25 cellular contexts compared by ENCODE assay signal in the genomic region with DNA sequence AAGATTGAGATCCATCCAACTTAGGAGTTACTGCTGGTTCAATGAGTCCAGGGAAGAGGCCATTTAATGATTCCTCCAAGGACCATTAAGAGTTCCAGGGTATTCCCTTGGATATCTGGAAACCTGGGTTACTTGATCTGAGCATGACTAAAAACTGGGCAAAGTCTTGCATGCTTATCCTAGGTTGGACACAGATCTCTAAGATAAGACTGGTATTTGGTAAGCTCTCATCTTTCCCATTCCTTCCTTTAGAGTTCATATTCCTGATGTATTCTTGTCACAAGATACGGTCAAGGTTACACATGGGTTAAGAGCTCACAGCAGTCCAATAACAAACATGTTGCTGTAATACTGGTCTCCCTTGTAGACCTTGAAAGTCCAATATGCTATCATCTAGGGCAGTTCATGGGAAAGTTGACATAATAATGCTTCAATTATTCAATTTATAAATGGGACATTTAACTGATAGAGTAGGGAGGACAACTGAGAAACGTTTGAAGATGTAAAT.
"Had no signal": no experiment of that assay in that cellular context is flagged by ENCODE, and none has a peak within 500 bp of the region (broad histone marks: within the 10 kb centered on the region; RNA-seq: fewer than 3 reads in every experiment).

No MANE protein-coding gene starts in this region.

- H3K9me3 ChIP-seq: lower lobe of right lung, mucosa of descending colon, pancreas, upper lobe of left lung had no signal

- H3K4me3 Mint-ChIP-seq: activated CD8-positive, alpha-beta T cell treated with anti-CD3 and anti-CD28 coated beads, Interleukin-2, amount 10 ng/mL, durations not matched to agents 7 days and 5 days; activated naive CD8-positive, alpha-beta T cell; activated T-helper 17 cell treated with anti-CD3 and anti-CD28 coated beads, Interleukin-2, amount 50 U/mL, for 72 hours; brain; nephron progenitor cell; stimulated activated naive B cell treated with anti-CD40 and anti-IgM and Interleukin-4, amounts not matched to agents 10 μg/mL and 1 μg/mL and 100 μg/mL, for 72 hours had no signal

- H3K4me1 Mint-ChIP-seq: activated T-helper 17 cell treated with anti-CD3 and anti-CD28 coated beads, Interleukin-2, amount 50 U/mL, for 72 hours; nephron progenitor cell had no signal

- DNase-seq: activated CD4-positive, alpha-beta T cell treated with anti-CD3 and anti-CD28 coated beads for 1 hour; activated CD4-positive, alpha-beta T cell treated with anti-CD3 and anti-CD28 coated beads, Interleukin-2, amount 50 U/mL, for 1 hour; activated CD8-positive, alpha-beta T cell treated with anti-CD3 and anti-CD28 coated beads, Interleukin-2, amount 10 ng/mL, durations not matched to agents 7 days and 5 days; activated naive CD4-positive, alpha-beta T cell; caudate nucleus; dermis blood vessel endothelial cell; effector CD8-positive, alpha-beta T cell; foreskin melanocyte; glutamatergic neuron; hypothalamus; left cardiac atrium; lower lobe of right lung; mesendoderm; mucosa of descending colon; nephron progenitor cell; pancreas; stimulated activated CD4-positive, alpha-beta T cell treated with anti-CD3 and anti-CD28 coated beads, Interleukin-2, amount 100 ng/mL, for 48 hours; stimulated activated CD8-positive, alpha-beta memory T cell treated with anti-CD3 and anti-CD28 coated beads, Interleukin-4, amount 100 ng/mL, for 48 hours; stimulated activated naive B cell treated with anti-CD40 and anti-IgM and Interleukin-4, amounts not matched to agents 10 μg/mL and 1 μg/mL and 100 μg/mL, for 72 hours; T-helper 9 cell; upper lobe of left lung had no signal

- H3K4me3 ChIP-seq: lower lobe of right lung, mucosa of descending colon, pancreas, upper lobe of left lung had no signal

- H3K9me3 Mint-ChIP-seq: activated T-helper 17 cell treated with anti-CD3 and anti-CD28 coated beads, Interleukin-2, amount 50 U/mL, for 72 hours; brain; nephron progenitor cell; stimulated activated naive B cell treated with anti-CD40 and anti-IgM and Interleukin-4, amounts not matched to agents 10 μg/mL and 1 μg/mL and 100 μg/mL, for 72 hours had no signal

- H3K36me3 ChIP-seq: lower lobe of right lung, pancreas, upper lobe of left lung had no signal

- FAIRE-seq: pancreas had no signal

- H3K36me3 Mint-ChIP-seq: brain; stimulated activated naive B cell treated with anti-CD40 and anti-IgM and Interleukin-4, amounts not matched to agents 10 μg/mL and 1 μg/mL and 100 μg/mL, for 72 hours had no signal

- H3K27ac ChIP-seq: lower lobe of right lung, pancreas, upper lobe of left lung had no signal

- H3K4me1 ChIP-seq: lower lobe of right lung, pancreas, upper lobe of left lung had no signal

- H3K27me3 Mint-ChIP-seq: activated naive CD8-positive, alpha-beta T cell; activated T-helper 17 cell treated with anti-CD3 and anti-CD28 coated beads, Interleukin-2, amount 50 U/mL, for 72 hours; brain; stimulated activated naive B cell treated with anti-CD40 and anti-IgM and Interleukin-4, amounts not matched to agents 10 μg/mL and 1 μg/mL and 100 μg/mL, for 72 hours had no signal

- H3K27ac Mint-ChIP-seq: activated CD8-positive, alpha-beta T cell treated with anti-CD3 and anti-CD28 coated beads, Interleukin-2, amount 10 ng/mL, durations not matched to agents 7 days and 5 days; activated naive CD8-positive, alpha-beta T cell; activated T-helper 17 cell treated with anti-CD3 and anti-CD28 coated beads, Interleukin-2, amount 50 U/mL, for 72 hours; nephron progenitor cell; stimulated activated naive B cell treated with anti-CD40 and anti-IgM and Interleukin-4, amounts not matched to agents 10 μg/mL and 1 μg/mL and 100 μg/mL, for 72 hours had no signal

- H3K27me3 ChIP-seq: pancreas, upper lobe of left lung had no signal

- ATAC-seq: activated CD8-positive, alpha-beta T cell treated with anti-CD3 and anti-CD28 coated beads, Interleukin-2, amount 10 ng/mL, durations not matched to agents 7 days and 5 days; activated T-helper 17 cell treated with anti-CD3 and anti-CD28 coated beads, Interleukin-2, amount 50 U/mL, for 72 hours; left cardiac atrium; lower lobe of right lung; mucosa of descending colon; pancreas; sciatic nerve; stimulated activated naive B cell treated with anti-CD40 and anti-IgM and Interleukin-4, amounts not matched to agents 10 μg/mL and 1 μg/mL and 100 μg/mL, for 72 hours had no signal
